Comparison of ENCODE assay signal across 8 cellular contexts in the genomic region with DNA sequence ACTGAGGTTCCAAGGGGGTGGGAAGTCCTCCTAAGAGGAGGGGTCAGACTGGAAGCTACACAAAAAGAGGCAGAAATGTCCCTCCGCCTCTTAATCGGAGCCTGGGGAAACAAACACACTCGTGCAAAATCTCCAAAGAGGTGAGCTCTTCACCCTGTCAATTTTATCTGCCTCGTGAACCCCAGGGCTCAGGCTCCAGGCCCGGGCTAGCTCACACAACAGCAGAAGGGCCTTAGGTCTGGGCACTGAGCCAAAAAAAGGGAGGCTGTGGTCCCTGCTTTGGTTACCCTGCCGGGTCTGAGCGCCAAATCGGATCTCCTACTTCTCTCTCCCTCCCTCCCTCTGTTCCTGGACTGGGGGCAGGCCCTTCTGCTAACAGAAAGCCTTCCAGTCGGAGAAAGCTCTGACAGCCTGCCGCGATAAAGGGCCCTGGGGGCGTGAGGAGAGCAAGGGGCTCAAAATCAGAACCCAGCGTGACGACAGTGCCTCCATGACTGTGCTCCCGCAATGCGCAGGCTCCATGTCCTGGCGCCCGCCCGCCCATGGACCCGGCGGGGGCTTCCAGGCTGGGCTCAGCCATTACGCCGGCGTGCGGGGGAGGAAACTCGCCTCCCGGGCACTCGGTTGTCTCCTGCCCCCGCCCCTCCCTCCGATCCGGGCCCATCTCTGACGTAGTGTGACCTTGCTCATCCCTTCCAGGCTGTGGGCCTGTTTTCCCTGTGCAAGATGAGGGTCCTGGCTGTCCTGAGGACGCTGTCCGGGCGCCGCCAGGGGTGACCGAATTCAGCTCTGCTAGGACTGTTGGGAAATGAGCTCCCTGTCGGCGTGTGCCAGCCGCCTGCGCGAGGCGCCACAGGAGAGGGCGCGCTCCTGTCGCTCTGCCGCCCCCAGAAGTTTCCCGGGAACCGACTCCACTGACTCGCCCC. TPM values are rescaled to one million over a fixed set of nuclear protein-coding genes. Genes with fewer than 3 reads are reported as not detected.
DNase-seq lines count a peak whose midpoint lies in the region; TF ChIP-seq lines count a peak whose summit lies in the region.

No MANE protein-coding gene starts in this region.

- peak overlapping the region; percentile 92 for H3K4me2 ChIP-seq in MM.1S (ENCODE audit: low read depth, low read length)
- H3K4me2 ChIP-seq in neural progenitor cell = peak overlapping the region; percentile 92

- H3K27me3 ChIP-seq in HAP-1 (ENCODE audit: low read depth) (no peaks in the 10 kb centered on the region; the same call in 1 of the 2 replicates), MM.1S (replicated peaks; ENCODE audit: insufficient read depth, low read length) (no peaks in the 10 kb centered on the region), neural progenitor cell (peaks cover 34% of the 10 kb centered on the region), stomach smooth muscle (ENCODE audit: control insufficient read depth in 1 of 2, insufficient read depth in 2 of 2, low read length in 2 of 2) (no peaks in the 10 kb centered on the region)

- H3K9me3 ChIP-seq in HAP-1 = no peaks in the 10 kb centered on the region
- H3K9me3 ChIP-seq in MM.1S (replicated peaks; ENCODE audit: insufficient read depth, low read length) = no peaks in the 10 kb centered on the region
- no peaks in the 10 kb centered on the region for H3K9me3 ChIP-seq in neural progenitor cell (ENCODE audit: low read depth)
- no peaks in the 10 kb centered on the region for H3K9me3 ChIP-seq in stomach smooth muscle (ENCODE audit: control insufficient read depth in 2 of 2, low read length in 2 of 2)

- H3F3A ChIP-seq in MM.1S (ENCODE audit: insufficient read depth, low read length) (peaks cover 7% of the 10 kb centered on the region; the same call in 1 of the 2 replicates), neural progenitor cell (ENCODE audit: low read depth) (peaks cover 17% of the 10 kb centered on the region)

- H2AFZ ChIP-seq in MM.1S (ENCODE audit: low read length) (peak overlapping the region; percentile 79), neural progenitor cell (replicated peaks) (peak overlapping the region; percentile 97)

- H3K9me3 Mint-ChIP-seq in neural progenitor cell = no peaks in the 10 kb centered on the region

- peak overlapping the region; percentile 97 for H3K27ac Mint-ChIP-seq in neural progenitor cell

- H3K9me2 ChIP-seq in MM.1S (replicated peaks; ENCODE audit: insufficient read depth, low read length) = no peaks in the 10 kb centered on the region

- H3K4me3 Mint-ChIP-seq in neural progenitor cell = peak overlapping the region; percentile 86

- TF ChIP-seq CTCF in MM.1S (IDR thresholded peaks at IDR 0.05; ENCODE audit: low read length) (peak; percentile 30), foreskin fibroblast (IDR thresholded peaks at IDR 0.05; ENCODE audit: low read depth, low read length) (peak; percentile 15), neural progenitor cell (IDR thresholded peaks at IDR 0.05) (peak; percentile 18)

- H3K4me1 ChIP-seq in HAP-1 (peaks cover 18% of the 10 kb centered on the region), MM.1S (ENCODE audit: low read length) (peaks cover 22% of the 10 kb centered on the region), neural progenitor cell (peaks cover 15% of the 10 kb centered on the region), stomach smooth muscle (ENCODE audit: control insufficient read depth, insufficient read depth, low read length) (peaks cover 21% of the 10 kb centered on the region)

- no peaks in the 10 kb centered on the region for H4K20me1 ChIP-seq in MM.1S (ENCODE audit: insufficient read depth, low read length)
- peaks cover 9% of the 10 kb centered on the region for H4K20me1 ChIP-seq in neural progenitor cell (ENCODE audit: low read depth)

- H3K4me3 ChIP-seq in HAP-1 (peak overlapping the region; percentile 39), MM.1S (ENCODE audit: low read length) (peak overlapping the region; percentile 90), foreskin fibroblast (ENCODE audit: low read depth in 1 of 2, low read length in 2 of 2) (peak overlapping the region; percentile 84 to 86), neural progenitor cell (peak overlapping the region; percentile 45), stomach smooth muscle (ENCODE audit: low read length in 2 of 2) (peak overlapping the region; percentile 81 to 83)

- H3K36me3 Mint-ChIP-seq in neural progenitor cell = no peaks in the 10 kb centered on the region

- in situ Hi-C loops in HAP-1 (cut with MboI; ENCODE audit: low sequenced_read_pairs) = no loop called here

- DNase-seq in EL (peak; percentile 91), HAP-1 (ENCODE audit: low spot score in 2 of 2) (peak; percentile 53 to 89), MM.1S (peak; percentile 75), SHP77 treated with DMSO at 0.1 percent for 48 hours (lab: John Stamatoyannopoulos, UW) (peak; percentile 84), foreskin fibroblast (peak; percentile 84 to 93), neural progenitor cell (ENCODE audit: low spot score) (peak; percentile 85)
- peak; percentile 55 for DNase-seq in activated gamma-delta T cell treated with anti-CD3 and anti-CD28 coated beads, Interleukin-2, amount 50 U/mL, for 16 hours (ENCODE audit: low read depth)

- H3K4me1 Mint-ChIP-seq in neural progenitor cell = peaks cover 10% of the 10 kb centered on the region

- H3K79me2 ChIP-seq in MM.1S (ENCODE audit: low read length) = no peaks in the 10 kb centered on the region
- no peaks in the 10 kb centered on the region for H3K79me2 ChIP-seq in neural progenitor cell (ENCODE audit: low read depth)

- H3K9ac ChIP-seq in MM.1S (ENCODE audit: low read length) (peak overlapping the region; percentile 71), neural progenitor cell (peak overlapping the region; percentile 38), stomach smooth muscle (ENCODE audit: low read length in 2 of 2) (peak overlapping the region; percentile 96 to 97)

- H3K36me3 ChIP-seq in HAP-1 (replicated peaks) (no peaks in the 10 kb centered on the region), MM.1S (replicated peaks; ENCODE audit: insufficient read depth, low read length) (no peaks in the 10 kb centered on the region), neural progenitor cell (no peaks in the 10 kb centered on the region), stomach smooth muscle (ENCODE audit: control insufficient read depth in 2 of 2, insufficient read depth in 2 of 2, low read length in 2 of 2) (no peaks in the 10 kb centered on the region)

- peak overlapping the region; percentile 69 for H3K27ac ChIP-seq in MM.1S (ENCODE audit: low read length)
- peak overlapping the region; percentile 43 for H3K27ac ChIP-seq in neural progenitor cell
- peak overlapping the region; percentile 99 for H3K27ac ChIP-seq in stomach smooth muscle (ENCODE audit: low read length)

- peaks cover 10% of the 10 kb centered on the region for H3K27me3 Mint-ChIP-seq in neural progenitor cell (ENCODE audit: insufficient read depth, low read depth)

RNA-seq across cellular contexts. Expression of gene SLC22A4, which starts 0.9 kb away (rescaled TPM):
- 0.06 and 0.09 TPM in 2 replicates for total RNA-seq in neural progenitor cell (ENCODE audit: low replicate concordance)

RNA-seq across cellular contexts. Expression of gene PDLIM4, which starts 35.8 kb away (rescaled TPM):
- total RNA-seq in neural progenitor cell (ENCODE audit: low replicate concordance) = 8.3 and 10.3 TPM in 2 replicates

Comparison
In these comparisons a context has a peak if more than half of its experiments do, and no peak if none do; other contexts are left out.
1. Peak in every context shown above with its lines: DNase-seq, H3K4me3 ChIP-seq and H3K27ac ChIP-seq.
2. H3K4me3 ChIP-seq: peak in every context shown above with its lines; median percentile 90 in MM.1S; 85 in foreskin fibroblast; 82 in stomach smooth muscle; 45 in neural progenitor cell; 39 in HAP-1.
3. H3K27ac ChIP-seq: peak in every context shown above with its lines; median percentile 99 in stomach smooth muscle; 69 in MM.1S; 43 in neural progenitor cell.
4. H3K9ac ChIP-seq: peak in every context shown above with its lines; median percentile 96 in stomach smooth muscle; 71 in MM.1S; 38 in neural progenitor cell.